8 cellular contexts compared by ENCODE assay signal in the genomic region with DNA sequence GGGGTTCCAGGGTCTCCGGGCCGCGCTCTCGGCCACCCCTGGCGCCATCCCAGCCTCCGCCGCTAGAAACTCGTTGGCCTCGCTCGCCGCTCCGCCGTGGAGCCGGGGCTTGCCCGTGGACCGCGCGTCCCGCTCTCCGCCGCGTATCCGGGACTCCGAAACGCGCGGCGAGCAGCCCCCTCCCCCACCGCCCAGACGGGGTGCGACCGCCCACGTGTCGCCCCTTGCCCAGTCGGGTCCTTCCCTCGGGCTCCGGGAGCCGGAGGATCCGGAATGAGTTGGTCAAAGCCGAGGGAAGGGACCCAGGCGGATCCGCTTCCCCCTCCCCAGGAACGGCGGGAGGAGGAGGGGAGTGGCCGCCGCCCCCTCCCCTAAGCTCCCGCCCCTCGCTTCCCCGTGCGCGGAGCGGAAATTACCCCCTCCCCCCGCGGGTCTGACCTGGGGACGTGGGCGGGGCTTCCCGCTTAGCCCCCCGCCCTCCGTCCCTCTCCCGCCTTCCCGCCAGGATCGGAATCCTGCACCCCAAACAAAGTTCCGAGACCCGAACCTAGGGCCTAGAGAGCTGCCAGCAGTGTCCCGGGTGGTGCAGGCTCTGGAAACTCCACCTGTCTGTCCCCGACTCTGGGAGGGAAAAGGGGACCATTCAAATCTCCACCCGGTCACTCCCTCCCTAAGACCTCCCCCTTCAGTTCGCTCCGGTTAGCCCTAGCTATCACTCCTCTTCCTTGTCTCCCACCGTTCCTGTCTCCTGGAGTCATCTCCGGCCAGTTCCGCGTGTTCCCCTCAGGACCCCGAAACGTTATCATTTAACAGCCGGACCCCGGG. TPM values are rescaled to one million over a fixed set of nuclear protein-coding genes. Genes with fewer than 3 reads are reported as not detected.
DNase-seq lines count a peak whose midpoint lies in the region; ATAC-seq and TF ChIP-seq lines count a peak whose summit lies in the region.

No MANE protein-coding gene starts in this region.

- H3K9me3 Mint-ChIP-seq in type B pancreatic cell = no peaks in the 10 kb centered on the region

- peak overlapping the region in 1 of 2 donors; percentile 9 for H3K4me3 ChIP-seq in right atrium auricular region
- peak overlapping the region; percentile 85 for H3K4me3 ChIP-seq in fibroblast of villous mesenchyme (ENCODE audit: low read depth, low read length)
- H3K4me3 ChIP-seq in esophagus squamous epithelium = peak overlapping the region in 1 of 4 donors; percentile 33

- intact Hi-C loops in left cardiac atrium (cut with DNase I) = no loop called here
- intact Hi-C loops in esophagus squamous epithelium (cut with DNase I) = no loop called here

- H3K36me3 ChIP-seq in right atrium auricular region (no peaks in the 10 kb centered on the region), esophagus squamous epithelium (no peaks in the 10 kb centered on the region)

- H3K27me3 ChIP-seq in right atrium auricular region (peaks cover 68 to 91% of the 10 kb centered on the region in 2 donors), esophagus squamous epithelium (peaks cover 33 to 100% (median 60%) of the 10 kb centered on the region in 4 donors)

- peaks cover 0 to 7% of the 10 kb centered on the region in 2 donors for H3K9me3 ChIP-seq in right atrium auricular region
- H3K9me3 ChIP-seq in esophagus squamous epithelium = no peaks in the 10 kb centered on the region

- H3K4me1 ChIP-seq in right atrium auricular region (peaks cover 0 to 33% of the 10 kb centered on the region in 2 donors), esophagus squamous epithelium (peaks cover 6 to 35% (median 26%) of the 10 kb centered on the region in 3 donors)

- peaks cover 15% of the 10 kb centered on the region for H3K27me3 Mint-ChIP-seq in type B pancreatic cell

- ATAC-seq in left cardiac atrium = no peak
- ATAC-seq in HG03159 (IDR thresholded peaks at IDR 0.05; ENCODE audit: unreplicated experiment) = no peak

- H3K36me3 Mint-ChIP-seq in type B pancreatic cell = peaks cover 21% of the 10 kb centered on the region

- peaks cover 23% of the 10 kb centered on the region for H3K4me1 Mint-ChIP-seq in type B pancreatic cell (ENCODE audit: unreplicated experiment)

- no peak for TF ChIP-seq POLR2A in esophagus squamous epithelium (IDR thresholded peaks at IDR 0.05)

- 8% methylated on average over 15 to 24 of the region's 77 CpGs for WGBS in esophagus squamous epithelium, 2 donors

- H3K27ac Mint-ChIP-seq in type B pancreatic cell = peak overlapping the region; percentile 93

- H3K27ac ChIP-seq in right atrium auricular region = no peak overlapping the region
- no peak overlapping the region for H3K27ac ChIP-seq in esophagus squamous epithelium

- DNase-seq in right atrium auricular region (ENCODE audit: low spot score) (peak; percentile 43), left cardiac atrium (no peak), SK-N-DZ (ENCODE audit: low spot score) (peak; percentile 96), fibroblast of villous mesenchyme (ENCODE audit: low read depth) (peak; percentile 18), type B pancreatic cell (ENCODE audit: extremely low spot score, unreplicated experiment) (peak; percentile 93), esophagus squamous epithelium (lab: John Stamatoyannopoulos, UW) (no peak), AG20443 (ENCODE audit: low spot score) (no peak)

- H3K4me3 Mint-ChIP-seq in type B pancreatic cell = peak overlapping the region; percentile 87

- no peak for TF ChIP-seq CTCF in right atrium auricular region (IDR thresholded peaks at IDR 0.05)
- no peak for TF ChIP-seq CTCF in fibroblast of villous mesenchyme (IDR thresholded peaks at IDR 0.05; ENCODE audit: insufficient read depth, low read depth, low read length)
- TF ChIP-seq CTCF in type B pancreatic cell (conservative IDR thresholded peaks at IDR 0.05) = peak; percentile 55
- no peak for TF ChIP-seq CTCF in esophagus squamous epithelium (IDR thresholded peaks at IDR 0.05)

RNA-seq across cellular contexts. Expression of a gene that starts 1.1 kb away (rescaled TPM):
- not detected for total RNA-seq in right atrium auricular region
- total RNA-seq in left cardiac atrium = under 1 TPM in 1 of 2 donors, not detected in 1; 0.03 TPM
- polyA plus RNA-seq in SK-N-DZ (2014; cell fraction: cytosol; rRNA removed) = 63.4 and 72.2 TPM in 2 replicates
- 47.9 and 78.5 TPM in 2 replicates for polyA plus RNA-seq in SK-N-DZ (2014; cell fraction: nucleus; rRNA removed)
- 2.6 and 6.4 TPM in 2 replicates for total RNA-seq in fibroblast of villous mesenchyme
- 104 and 232 TPM in 2 replicates for total RNA-seq in type B pancreatic cell (ENCODE audit: low replicate concordance)
- not detected for total RNA-seq in esophagus squamous epithelium

RNA-seq across cellular contexts. Expression of a gene that starts 27.7 kb away (rescaled TPM):
- total RNA-seq in right atrium auricular region (not detected), left cardiac atrium (not detected), fibroblast of villous mesenchyme (not detected in 2 replicates), type B pancreatic cell (ENCODE audit: low replicate concordance) (0.69 TPM in 1 of 2 replicates, not detected in the other), esophagus squamous epithelium (not detected)
- polyA plus RNA-seq in SK-N-DZ (2014; cell fraction: cytosol; rRNA removed) = 1.1 TPM in 1 of 2 replicates, not detected in the other
- not detected in 2 replicates for polyA plus RNA-seq in SK-N-DZ (2014; cell fraction: nucleus; rRNA removed)

RNA-seq across cellular contexts. Expression of a gene that starts 51.4 kb away (rescaled TPM):
- 10 to 100 TPM; 67.2 to 91.6 TPM for total RNA-seq in right atrium auricular region
- total RNA-seq in left cardiac atrium = 100 to 1,000 TPM in 1 of 2 donors, 10 to 100 TPM in 1; 94.7 to 109 TPM
- 187 and 212 TPM in 2 replicates for polyA plus RNA-seq in SK-N-DZ (2014; cell fraction: cytosol; rRNA removed)
- polyA plus RNA-seq in SK-N-DZ (2014; cell fraction: nucleus; rRNA removed) = 116 and 127 TPM in 2 replicates
- 61.3 and 87.0 TPM in 2 replicates for total RNA-seq in fibroblast of villous mesenchyme
- total RNA-seq in type B pancreatic cell (ENCODE audit: low replicate concordance) = 97.2 and 117 TPM in 2 replicates
- 10 to 100 TPM; 39.0 to 64.7 (median 60.4) TPM for total RNA-seq in esophagus squamous epithelium

Comparison
In these comparisons a context has a peak if more than half of its experiments do, and no peak if none do; other contexts are left out.
1. DNase-seq: peak in right atrium auricular region (single experiment), SK-N-DZ (single experiment), fibroblast of villous mesenchyme (single experiment) and type B pancreatic cell (single experiment); none in left cardiac atrium (single experiment), esophagus squamous epithelium (single experiment) and AG20443 (single experiment).
2. RNA of a gene that starts 1.1 kb away (total RNA-seq): 104 to 232 TPM in type B pancreatic cell; 2.6 to 6.4 TPM in fibroblast of villous mesenchyme, 0.03 TPM in left cardiac atrium, not detected in right atrium auricular region and not detected in esophagus squamous epithelium; every median in the first group is over 10 times any median in the second.